ENCODE assay signal across 8 cellular contexts in the genomic region with DNA sequence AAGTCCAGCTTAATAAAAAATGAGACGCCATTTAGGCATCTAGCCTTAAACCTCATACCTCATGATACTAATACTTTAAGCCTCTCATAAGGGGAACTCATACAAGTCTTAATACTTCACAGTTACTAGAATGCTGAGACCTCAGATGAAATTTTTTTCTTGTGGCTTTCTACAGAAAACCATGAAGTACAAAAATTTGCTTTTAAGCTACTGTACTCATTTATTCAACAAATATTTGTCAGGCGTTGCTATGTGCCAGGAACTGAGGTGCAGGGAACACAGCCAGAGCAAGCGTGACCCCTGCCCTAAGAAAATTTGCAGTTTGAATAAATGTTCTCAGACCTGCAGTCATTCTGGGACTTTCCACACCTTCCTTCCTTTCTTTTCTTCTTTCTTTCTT.
A peak's percentile ranks its signal among the peaks of the same experiment; 100 is the strongest.
DNase-seq lines count a peak whose midpoint lies in the region; ATAC-seq and TF ChIP-seq lines count a peak whose summit lies in the region.

No MANE protein-coding gene starts in this region.

- H3K36me3 ChIP-seq in DND-41 (ENCODE audit: insufficient read depth, low read length): no peaks in the 10 kb centered on the region

- H3K9ac ChIP-seq in DND-41 (ENCODE audit: low read depth, low read length): 0 out of 2 replicates have a peak overlapping the region, but pooled peaks have one; percentile 38

- peaks cover 12% of the 10 kb centered on the region for H3K4me1 ChIP-seq in DND-41 (ENCODE audit: insufficient read depth, low read length)

- no peak overlapping the region for H3K4me3 ChIP-seq in DND-41 (ENCODE audit: low read depth in 1 of 2, low read length in 2 of 2)

- peak; percentile 32; the same call in 1 of the 3 replicates for ATAC-seq in DND-41 (ENCODE audit: insufficient read depth, low read depth)
- ATAC-seq in GM21526 (IDR thresholded peaks at IDR 0.05; ENCODE audit: low FRiP score, unreplicated experiment): peak; percentile 40

- no peak for TF ChIP-seq CTCF in DND-41 (IDR thresholded peaks at IDR 0.05; ENCODE audit: borderline replicate concordance, extremely low read depth, low read length, poor library complexity, severe bottlenecking)

- H3K4me2 ChIP-seq in DND-41 (ENCODE audit: insufficient read depth, low read length): peak overlapping the region; percentile 58

- H3K27me3 ChIP-seq in DND-41 (ENCODE audit: insufficient read depth, low read length, poor library complexity): no peaks in the 10 kb centered on the region

- no peak for DNase-seq in DND-41
- peak; percentile 73 for DNase-seq in M059J (ENCODE audit: low read depth)
- DNase-seq in iris pigment epithelial cell (ENCODE audit: low read depth): peak; percentile 39
- DNase-seq in NCI-H1048 (lab: John Stamatoyannopoulos, UW): no peak
- no peak for DNase-seq in cortex of kidney (lab: John Stamatoyannopoulos, UW)
- no peak for DNase-seq in NCI-H2107 treated with DMSO at 0.1 percent for 48 hours (lab: John Stamatoyannopoulos, UW; ENCODE audit: unreplicated experiment)
- no peak for DNase-seq in DMS114 treated with DMSO at 0.1 percent for 48 hours (lab: John Stamatoyannopoulos, UW; ENCODE audit: unreplicated experiment)

- peak overlapping the region; percentile 51 for H2AFZ ChIP-seq in DND-41 (ENCODE audit: low read depth, low read length)

- H3K79me2 ChIP-seq in DND-41 (ENCODE audit: insufficient read depth, low read length): no peaks in the 10 kb centered on the region

- H3K27ac ChIP-seq in DND-41 (ENCODE audit: low read length): no peak overlapping the region; the same call in 1 of the 2 replicates

- no peaks in the 10 kb centered on the region for H4K20me1 ChIP-seq in DND-41 (ENCODE audit: insufficient read depth, low read length)

- no peaks in the 10 kb centered on the region for H3K9me3 ChIP-seq in DND-41 (ENCODE audit: insufficient read depth, low read length, severe bottlenecking)

Comparison
In these comparisons a context has a peak if more than half of its experiments do, and no peak if none do; other contexts are left out.
1. DNase-seq: peak in M059J (single experiment) and iris pigment epithelial cell (single experiment); none in DND-41 (single experiment), NCI-H1048 (single experiment), cortex of kidney (single experiment), NCI-H2107 treated with DMSO at 0.1 percent for 48 hours (single experiment) and DMS114 treated with DMSO at 0.1 percent for 48 hours (single experiment).